ENCODE assay signal across 8 cellular contexts in the genomic region with DNA sequence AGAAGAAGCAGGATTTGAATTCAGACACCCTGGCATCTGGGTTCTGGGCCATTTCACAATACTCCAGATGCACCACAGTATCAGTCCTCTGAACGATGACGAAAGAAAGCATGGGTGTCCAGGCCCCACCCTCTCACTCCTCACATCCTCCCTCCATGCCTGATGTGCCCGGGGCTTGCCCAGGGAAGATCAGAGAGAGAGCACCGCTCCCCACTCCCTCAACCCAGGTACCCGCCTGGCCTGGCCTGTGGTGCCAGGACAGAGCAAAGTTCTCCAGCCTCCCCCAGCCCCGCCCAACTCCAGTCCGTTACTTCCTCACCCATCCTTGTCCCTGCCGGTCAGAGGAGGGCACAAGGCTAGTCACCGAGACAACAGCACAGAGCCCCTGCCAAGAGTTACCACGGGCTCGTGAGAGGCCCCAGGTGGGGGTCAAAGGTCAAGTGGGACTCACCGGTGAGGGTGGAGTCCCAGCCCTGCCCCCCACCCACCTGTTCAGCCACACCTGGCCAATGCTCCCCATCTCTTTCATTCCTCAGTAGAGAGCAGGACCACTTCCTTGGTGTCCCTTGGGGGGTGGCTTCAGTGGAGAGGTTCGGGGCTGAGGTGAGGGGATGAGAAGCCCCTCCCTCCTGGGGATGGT. TPM values are rescaled to one million over a fixed set of nuclear protein-coding genes. Genes with fewer than 3 reads are reported as not detected.
A peak's percentile ranks its signal among the peaks of the same experiment; 100 is the strongest.
DNase-seq lines count a peak whose midpoint lies in the region; ATAC-seq, FAIRE-seq and TF ChIP-seq lines count a peak whose summit lies in the region.

No MANE protein-coding gene starts in this region.

- TF ChIP-seq POLR2A in HepG2 (IDR thresholded peaks at IDR 0.05; ENCODE audit: insufficient read depth in 1 of 2, low read depth in 2 of 2, low read length in 2 of 2) = no peak

- H3K27me3 ChIP-seq in RWPE2 (ENCODE audit: insufficient read depth, poor library complexity, severe bottlenecking) (no peaks in the 10 kb centered on the region), HepG2 (ENCODE audit: control insufficient read depth in 1 of 2, insufficient read depth in 2 of 2, low read length in 2 of 2) (no peaks in the 10 kb centered on the region), subcutaneous abdominal adipose tissue (ENCODE audit: control insufficient read depth in 5 of 5, insufficient read depth in 4 of 5, low read length in 5 of 5) (peaks cover 0 to 6% (median 0%) of the 10 kb centered on the region in 5 donors)

- no peak overlapping the region for H2AFZ ChIP-seq in HepG2 (ENCODE audit: low read length)

- H3K36me3 ChIP-seq in RWPE2 (ENCODE audit: low read depth) (peaks cover 30% of the 10 kb centered on the region), HepG2 (replicated peaks in 1 of 2; ENCODE audit: control insufficient read depth in 1 of 2, insufficient read depth in 2 of 2, low read length in 2 of 2) (no peaks in the 10 kb centered on the region), subcutaneous abdominal adipose tissue (ENCODE audit: control insufficient read depth in 5 of 5, insufficient read depth in 5 of 5, low read length in 5 of 5) (peaks cover 0 to 4% (median 0%) of the 10 kb centered on the region in 5 donors)

- peak overlapping the region; percentile 82 for H3K4me2 ChIP-seq in HepG2 (ENCODE audit: low read depth, low read length)

- peak overlapping the region; percentile 69 for H3K9ac ChIP-seq in HepG2 (ENCODE audit: insufficient read depth, low read depth, low read length)
- H3K9ac ChIP-seq in subcutaneous abdominal adipose tissue (ENCODE audit: low read length in 5 of 5) = peak overlapping the region in 4 of 5 donors; percentile 65 to 81 (median 74)

- H3K27ac ChIP-seq in RWPE2 (ENCODE audit: poor library complexity, severe bottlenecking) (peak overlapping the region; percentile 100), HepG2 (ENCODE audit: extremely low read length, insufficient read depth, low read length) (peak overlapping the region; percentile 86), subcutaneous abdominal adipose tissue (ENCODE audit: low read depth, low read length) (peak overlapping the region; percentile 98)

- no peaks in the 10 kb centered on the region for H4K20me1 ChIP-seq in HepG2 (ENCODE audit: insufficient read depth, low read length)

- BruUV-seq in HepG2 (replicated peaks; lab: Mats Ljungman, UMichigan) = no TSS peak

- H3K4me3 ChIP-seq in RWPE2 (ENCODE audit: severe bottlenecking) (peak overlapping the region; percentile 2), HepG2 (replicated peaks in 1 of 3; ENCODE audit: insufficient read depth in 1 of 3, low read depth in 2 of 3, low read length in 3 of 3) (peak overlapping the region; percentile 35 to 69 (median 48); a peak in 5 of 6 replicates), subcutaneous abdominal adipose tissue (ENCODE audit: low read depth in 1 of 5, low read length in 5 of 5) (peak overlapping the region in 4 of 5 donors; percentile 22 to 62 (median 48))

- TF ChIP-seq EP300 in HepG2 (IDR thresholded peaks at IDR 0.05; ENCODE audit: low read depth in 2 of 2, low read length in 2 of 2) = no peak
- no peak for TF ChIP-seq EP300 in HepG2 (CRISPR knock-in tag; IDR thresholded peaks at IDR 0.05; ENCODE audit: borderline replicate concordance)

- TF ChIP-seq CTCF in RWPE2 (IDR thresholded peaks at IDR 0.05; ENCODE audit: poor library complexity, severe bottlenecking) (no peak), HepG2 (CRISPR knock-in tag; IDR thresholded peaks at IDR 0.05) (no peak), GM20000 (IDR thresholded peaks at IDR 0.05; ENCODE audit: extremely low read depth, missing control alignments) (no peak)

- 6% methylated on average over 9 of the region's 13 CpGs for WGBS in HepG2 (ENCODE audit: low lambda C conversion rate)

- H3K4me1 ChIP-seq in RWPE2 (ENCODE audit: insufficient read depth, poor library complexity, severe bottlenecking) (peaks cover 77% of the 10 kb centered on the region), HepG2 (ENCODE audit: insufficient read depth, low read length) (peaks cover 100% of the 10 kb centered on the region), subcutaneous abdominal adipose tissue (ENCODE audit: control insufficient read depth in 5 of 5, insufficient read depth in 5 of 5, low read length in 5 of 5) (peaks cover 55 to 99% (median 98%) of the 10 kb centered on the region in 5 donors)

- H3K79me2 ChIP-seq in HepG2 (ENCODE audit: insufficient read depth, low read length) = peaks cover 25% of the 10 kb centered on the region

- peak; percentile 16 for DNase-seq in NCI-H2171 treated with DMSO at 0.1 percent for 48 hours (lab: John Stamatoyannopoulos, UW)
- DNase-seq in NCI-H2171 (lab: John Stamatoyannopoulos, UW) = no peak
- DNase-seq in RWPE2 (ENCODE audit: low spot score) = peak; percentile 84
- DNase-seq in central memory CD4-positive, alpha-beta T cell = peak; percentile 73
- DNase-seq in HepG2 (ENCODE audit: low spot score) = peak; percentile 74
- no peak for DNase-seq in GM20000 (ENCODE audit: low spot score)
- no peak for DNase-seq in NCI-H2107 (lab: John Stamatoyannopoulos, UW)

- POLR2A ChIA-PET in HepG2 (lab: Yijun Ruan, JAX) = interaction anchor here (0.6 to 1.3 kb wide), 2 partner anchors 8 to 204 kb away, joined by 3 to 8 read pairs; a partner anchor contains a TSS

- ATAC-seq in RWPE2 (ENCODE audit: low read depth) (peak; percentile 15), HepG2 (peak; percentile 5)

- no peaks in the 10 kb centered on the region for H3K9me3 ChIP-seq in RWPE2 (ENCODE audit: severe bottlenecking)
- H3K9me3 ChIP-seq in HepG2 (ENCODE audit: low read length) = no peaks in the 10 kb centered on the region
- H3K9me3 ChIP-seq in subcutaneous abdominal adipose tissue (ENCODE audit: control insufficient read depth in 5 of 5, low read length in 5 of 5) = no peaks in the 10 kb centered on the region

- no peak for TF ChIP-seq RAD21 in HepG2 (CRISPR knock-in tag; IDR thresholded peaks at IDR 0.05)

- CTCF ChIA-PET in HepG2 (lab: Yijun Ruan, JAX; ENCODE audit: low intra/inter-chr PET ratio, low total read pairs) = no interaction called here

- in situ Hi-C loops in HepG2 (cut with HindIII; ENCODE audit: extremely low pct_ligation_motif_present, low pct_unique_long_range_greater_than_20kb) = no loop called here

- FAIRE-seq in HepG2 (lab: Jason Lieb, UNC) = peak; percentile 60

- intact Hi-C loops in HepG2 (cut with micrococcal nuclease; ENCODE audit: unreplicated experiment) = no loop called here

RNA-seq across cellular contexts. Expression of a gene that starts 8.1 kb away (rescaled TPM):
- total RNA-seq in HepG2 (2016; rRNA removed; fragmentation: Illumina TruSeq; extraction: Trizol) = 3.7 and 5.5 TPM in 2 replicates
- total RNA-seq in HepG2 (2016; cell fraction: cytosol; rRNA removed; fragmentation: Illumina TruSeq; extraction: Trizol; ENCODE audit: low read depth) = 1.4 and 2.2 TPM in 2 replicates
- total RNA-seq in HepG2 (2016; cell fraction: insoluble cytoplasmic fraction; rRNA removed; fragmentation: Illumina TruSeq; extraction: Trizol) = 3.5 and 4.0 TPM in 2 replicates
- 3.8 and 4.9 TPM in 2 replicates for total RNA-seq in HepG2 (2016; cell fraction: membrane; rRNA removed; fragmentation: Illumina TruSeq; extraction: Trizol)
- total RNA-seq in HepG2 (2016; cell fraction: nucleus; rRNA removed; fragmentation: Illumina TruSeq; extraction: Trizol) = 9.3 and 12.2 TPM in 2 replicates
- 4.1 and 4.5 TPM in 2 replicates for polyA plus RNA-seq in HepG2 (2011; rRNA removed)
- 1.1 and 1.9 TPM in 2 replicates for polyA plus RNA-seq in HepG2 (2011; cell fraction: cytosol; rRNA removed)
- 7.0 and 13.4 TPM in 2 replicates for polyA plus RNA-seq in HepG2 (2011; cell fraction: nucleus; rRNA removed)
- 10.4 and 11.2 TPM in 2 replicates for polyA plus RNA-seq in HepG2 (2012)
- 0.58 and 0.67 TPM in 2 replicates for polyA plus RNA-seq in HepG2 (2016; cell fraction: cytosol; fragmentation: Illumina TruSeq; extraction: Trizol; ENCODE audit: low read depth)
- 9.7 and 15.0 TPM in 2 replicates for polyA plus RNA-seq in HepG2 (2016; cell fraction: insoluble cytoplasmic fraction; fragmentation: Illumina TruSeq; extraction: Trizol; ENCODE audit: low read depth)
- polyA plus RNA-seq in HepG2 (2016; cell fraction: membrane; fragmentation: Illumina TruSeq; extraction: Trizol; ENCODE audit: low read depth) = 1.5 and 1.9 TPM in 2 replicates
- 21.7 and 33.9 TPM in 2 replicates for polyA plus RNA-seq in HepG2 (2016; cell fraction: nucleus; fragmentation: Illumina TruSeq; extraction: Trizol; ENCODE audit: insufficient read depth, low read depth)
- 4.8 and 11.8 TPM in 2 replicates for polyA minus RNA-seq in HepG2 (2011; rRNA and poly(A)+ RNA removed; ENCODE audit: low replicate concordance)
- polyA minus RNA-seq in HepG2 (2011; cell fraction: cytosol; rRNA and poly(A)+ RNA removed) = 6.2 and 6.8 TPM in 2 replicates
- 5.5 and 6.5 TPM in 2 replicates for polyA minus RNA-seq in HepG2 (2011; cell fraction: nucleus; rRNA and poly(A)+ RNA removed)

RNA-seq across cellular contexts. Expression of a gene that starts 33.9 kb away (rescaled TPM):
- not detected in 2 replicates for total RNA-seq in HepG2 (2016; rRNA removed; fragmentation: Illumina TruSeq; extraction: Trizol)
- not detected in 2 replicates for total RNA-seq in HepG2 (2016; cell fraction: cytosol; rRNA removed; fragmentation: Illumina TruSeq; extraction: Trizol; ENCODE audit: low read depth)
- not detected in 2 replicates for total RNA-seq in HepG2 (2016; cell fraction: insoluble cytoplasmic fraction; rRNA removed; fragmentation: Illumina TruSeq; extraction: Trizol)
- total RNA-seq in HepG2 (2016; cell fraction: membrane; rRNA removed; fragmentation: Illumina TruSeq; extraction: Trizol) = not detected in 2 replicates
- not detected in 2 replicates for total RNA-seq in HepG2 (2016; cell fraction: nucleus; rRNA removed; fragmentation: Illumina TruSeq; extraction: Trizol)
- not detected in 2 replicates for polyA plus RNA-seq in HepG2 (2011; rRNA removed)
- not detected in 2 replicates for polyA plus RNA-seq in HepG2 (2011; cell fraction: cytosol; rRNA removed)
- not detected in 2 replicates for polyA plus RNA-seq in HepG2 (2011; cell fraction: nucleus; rRNA removed)
- polyA plus RNA-seq in HepG2 (2012) = not detected in 2 replicates
- polyA plus RNA-seq in HepG2 (2016; cell fraction: cytosol; fragmentation: Illumina TruSeq; extraction: Trizol; ENCODE audit: low read depth) = not detected in 2 replicates
- polyA plus RNA-seq in HepG2 (2016; cell fraction: insoluble cytoplasmic fraction; fragmentation: Illumina TruSeq; extraction: Trizol; ENCODE audit: low read depth) = not detected in 2 replicates
- polyA plus RNA-seq in HepG2 (2016; cell fraction: membrane; fragmentation: Illumina TruSeq; extraction: Trizol; ENCODE audit: low read depth) = not detected in 2 replicates
- not detected in 2 replicates for polyA plus RNA-seq in HepG2 (2016; cell fraction: nucleus; fragmentation: Illumina TruSeq; extraction: Trizol; ENCODE audit: insufficient read depth, low read depth)
- not detected in 2 replicates for polyA minus RNA-seq in HepG2 (2011; rRNA and poly(A)+ RNA removed; ENCODE audit: low replicate concordance)
- polyA minus RNA-seq in HepG2 (2011; cell fraction: cytosol; rRNA and poly(A)+ RNA removed) = not detected in 2 replicates
- not detected in 2 replicates for polyA minus RNA-seq in HepG2 (2011; cell fraction: nucleus; rRNA and poly(A)+ RNA removed)

RNA-seq across cellular contexts. Expression of a gene that starts 38.5 kb away (rescaled TPM):
- not detected in 2 replicates for total RNA-seq in HepG2 (2016; rRNA removed; fragmentation: Illumina TruSeq; extraction: Trizol)
- not detected in 2 replicates for total RNA-seq in HepG2 (2016; cell fraction: cytosol; rRNA removed; fragmentation: Illumina TruSeq; extraction: Trizol; ENCODE audit: low read depth)
- total RNA-seq in HepG2 (2016; cell fraction: insoluble cytoplasmic fraction; rRNA removed; fragmentation: Illumina TruSeq; extraction: Trizol) = not detected in 2 replicates
- total RNA-seq in HepG2 (2016; cell fraction: membrane; rRNA removed; fragmentation: Illumina TruSeq; extraction: Trizol) = not detected in 2 replicates
- total RNA-seq in HepG2 (2016; cell fraction: nucleus; rRNA removed; fragmentation: Illumina TruSeq; extraction: Trizol) = not detected in 2 replicates
- not detected in 2 replicates for polyA plus RNA-seq in HepG2 (2011; rRNA removed)
- polyA plus RNA-seq in HepG2 (2011; cell fraction: cytosol; rRNA removed) = not detected in 2 replicates
- not detected in 2 replicates for polyA plus RNA-seq in HepG2 (2011; cell fraction: nucleus; rRNA removed)
- not detected in 2 replicates for polyA plus RNA-seq in HepG2 (2012)
- polyA plus RNA-seq in HepG2 (2016; cell fraction: cytosol; fragmentation: Illumina TruSeq; extraction: Trizol; ENCODE audit: low read depth) = not detected in 2 replicates
- polyA plus RNA-seq in HepG2 (2016; cell fraction: insoluble cytoplasmic fraction; fragmentation: Illumina TruSeq; extraction: Trizol; ENCODE audit: low read depth) = not detected in 2 replicates
- polyA plus RNA-seq in HepG2 (2016; cell fraction: membrane; fragmentation: Illumina TruSeq; extraction: Trizol; ENCODE audit: low read depth) = not detected in 2 replicates
- polyA plus RNA-seq in HepG2 (2016; cell fraction: nucleus; fragmentation: Illumina TruSeq; extraction: Trizol; ENCODE audit: insufficient read depth, low read depth) = not detected in 2 replicates
- polyA minus RNA-seq in HepG2 (2011; rRNA and poly(A)+ RNA removed; ENCODE audit: low replicate concordance) = not detected in 2 replicates
- not detected in 2 replicates for polyA minus RNA-seq in HepG2 (2011; cell fraction: cytosol; rRNA and poly(A)+ RNA removed)
- not detected in 2 replicates for polyA minus RNA-seq in HepG2 (2011; cell fraction: nucleus; rRNA and poly(A)+ RNA removed)

RNA-seq across cellular contexts. Expression of a gene that starts 54.0 kb away (rescaled TPM):
- total RNA-seq in HepG2 (2016; rRNA removed; fragmentation: Illumina TruSeq; extraction: Trizol) = not detected in 2 replicates
- total RNA-seq in HepG2 (2016; cell fraction: cytosol; rRNA removed; fragmentation: Illumina TruSeq; extraction: Trizol; ENCODE audit: low read depth) = not detected in 2 replicates
- total RNA-seq in HepG2 (2016; cell fraction: insoluble cytoplasmic fraction; rRNA removed; fragmentation: Illumina TruSeq; extraction: Trizol) = not detected in 2 replicates
- total RNA-seq in HepG2 (2016; cell fraction: membrane; rRNA removed; fragmentation: Illumina TruSeq; extraction: Trizol) = not detected in 2 replicates
- total RNA-seq in HepG2 (2016; cell fraction: nucleus; rRNA removed; fragmentation: Illumina TruSeq; extraction: Trizol) = not detected in 2 replicates
- polyA plus RNA-seq in HepG2 (2011; rRNA removed) = not detected in 2 replicates
- polyA plus RNA-seq in HepG2 (2011; cell fraction: cytosol; rRNA removed) = not detected in 2 replicates
- polyA plus RNA-seq in HepG2 (2011; cell fraction: nucleus; rRNA removed) = not detected in 2 replicates
- polyA plus RNA-seq in HepG2 (2012) = not detected in 2 replicates
- not detected in 2 replicates for polyA plus RNA-seq in HepG2 (2016; cell fraction: cytosol; fragmentation: Illumina TruSeq; extraction: Trizol; ENCODE audit: low read depth)
- polyA plus RNA-seq in HepG2 (2016; cell fraction: insoluble cytoplasmic fraction; fragmentation: Illumina TruSeq; extraction: Trizol; ENCODE audit: low read depth) = not detected in 2 replicates
- polyA plus RNA-seq in HepG2 (2016; cell fraction: membrane; fragmentation: Illumina TruSeq; extraction: Trizol; ENCODE audit: low read depth) = not detected in 2 replicates
- polyA plus RNA-seq in HepG2 (2016; cell fraction: nucleus; fragmentation: Illumina TruSeq; extraction: Trizol; ENCODE audit: insufficient read depth, low read depth) = not detected in 2 replicates
- polyA minus RNA-seq in HepG2 (2011; rRNA and poly(A)+ RNA removed; ENCODE audit: low replicate concordance) = not detected in 2 replicates
- polyA minus RNA-seq in HepG2 (2011; cell fraction: cytosol; rRNA and poly(A)+ RNA removed) = not detected in 2 replicates
- polyA minus RNA-seq in HepG2 (2011; cell fraction: nucleus; rRNA and poly(A)+ RNA removed) = not detected in 2 replicates

Comparison
In these comparisons a context has a peak if more than half of its experiments do, and no peak if none do; other contexts are left out.
1. DNase-seq: peak in NCI-H2171 treated with DMSO at 0.1 percent for 48 hours (single experiment), RWPE2 (single experiment), central memory CD4-positive, alpha-beta T cell (single experiment) and HepG2 (single experiment); none in NCI-H2171 (single experiment), GM20000 (single experiment) and NCI-H2107 (single experiment).
2. Peak in every context shown above with its lines, with median percentiles within 50 percentile points of each other: H3K27ac ChIP-seq and H3K4me3 ChIP-seq.